ENCODE assay signal across 8 cellular contexts in the genomic region with DNA sequence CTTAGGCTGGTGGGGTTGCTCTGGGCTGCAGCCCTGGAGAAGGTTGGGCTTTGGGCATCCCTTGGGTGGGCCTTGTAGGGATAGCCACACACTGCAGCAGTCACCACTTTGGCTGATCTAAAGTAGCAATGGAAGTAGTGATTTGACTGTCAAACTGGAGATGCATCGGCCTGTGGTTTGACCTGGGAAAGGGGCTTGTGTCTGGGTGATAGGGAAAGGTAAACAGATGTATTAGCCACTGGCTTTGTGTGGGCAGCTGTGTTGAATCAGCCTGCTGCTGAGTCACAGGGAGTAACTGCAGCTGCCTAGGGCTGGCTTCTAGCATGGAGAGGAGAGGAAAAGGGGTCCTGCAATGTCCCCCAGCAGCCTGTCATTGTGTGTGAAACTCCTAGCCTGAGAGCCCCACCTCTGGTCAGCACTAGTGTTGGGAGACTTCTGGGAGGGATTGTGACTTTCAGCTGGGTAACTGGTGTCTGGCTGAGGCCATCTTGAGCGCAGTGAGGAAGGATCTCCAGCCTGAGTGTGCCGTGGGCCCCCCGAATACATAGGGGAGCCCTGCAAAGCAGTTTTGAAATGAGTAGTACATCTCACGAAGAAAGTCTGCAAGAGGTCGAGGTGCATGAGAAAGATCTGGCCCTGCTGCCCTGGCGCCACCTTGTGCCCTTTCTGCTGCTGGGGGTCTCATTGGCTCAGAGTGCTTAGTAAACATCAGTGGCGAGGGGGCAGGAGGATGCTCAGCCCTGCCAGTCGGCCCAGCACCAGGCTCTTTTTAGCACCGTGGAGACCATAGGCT.
DNase-seq lines count a peak whose midpoint lies in the region; ATAC-seq and TF ChIP-seq lines count a peak whose summit lies in the region.

No MANE protein-coding gene starts in this region.

- DNase-seq in AG08395 (ENCODE audit: low spot score) (peak; percentile 75), GM13977 (ENCODE audit: low spot score) (peak; percentile 27), MG63 (peak; percentile 69), erythroblast (lab: John Stamatoyannopoulos, UW) (peak; percentile 8 to 32), CD14-positive monocyte (ENCODE audit: low spot score) (no peak), spleen (no peak)

- in situ Hi-C loops in GM13977 (cut with MboI; ENCODE audit: low pct_unique_long_range_greater_than_20kb, low sequenced_read_pairs, unreplicated experiment), result no loop called here

- H3K36me3 ChIP-seq in MG63 (peaks cover 41% of the 10 kb centered on the region), spleen (no peaks in the 10 kb centered on the region)

- peaks cover 0 to 7% (median under 1%) of the 10 kb centered on the region in 7 donors for H3K9me3 Mint-ChIP-seq in CD14-positive monocyte

- H3K4me3 ChIP-seq in MG63 (no peak overlapping the region), spleen (no peak overlapping the region)

- no peak overlapping the region for H3K27ac ChIP-seq in spleen

- ATAC-seq in HG03571 (IDR thresholded peaks at IDR 0.05; ENCODE audit: unreplicated experiment), result no peak
- no peak for ATAC-seq in GM21528 (IDR thresholded peaks at IDR 0.05; ENCODE audit: low FRiP score, unreplicated experiment)

- TF ChIP-seq CTCF in GM13977 (IDR thresholded peaks at IDR 0.05; ENCODE audit: extremely low read depth, insufficient read depth, missing control alignments), result peak; percentile 35
- TF ChIP-seq CTCF in CD14-positive monocyte (IDR thresholded peaks at IDR 0.05), result no peak
- TF ChIP-seq CTCF in spleen (IDR thresholded peaks at IDR 0.05 in 8 of 11, conservative IDR thresholded peaks at IDR 0.05 in 3 of 11), result no peak

- H3K27ac Mint-ChIP-seq in CD14-positive monocyte, result peak overlapping the region in 1 of 7 donors; percentile 13

- WGBS in spleen, 5 donors, result 80 to 89% (median 85%) methylated on average over 10 of the region's 10 CpGs

- H3K9me3 ChIP-seq in MG63 (peaks cover 8% of the 10 kb centered on the region; the same call in 1 of the 2 replicates), spleen (peaks cover 0 to 9% (median 0%) of the 10 kb centered on the region in 8 donors)

- no peaks in the 10 kb centered on the region for H3K36me3 Mint-ChIP-seq in CD14-positive monocyte

- H3K27me3 ChIP-seq in MG63, result no peaks in the 10 kb centered on the region
- H3K27me3 ChIP-seq in spleen (replicated peaks in 1 of 7), result no peaks in the 10 kb centered on the region

- no peak for TF ChIP-seq POLR2A in erythroblast (IDR thresholded peaks at IDR 0.05; ENCODE audit: low read length)
- no peak for TF ChIP-seq POLR2A in spleen (IDR thresholded peaks at IDR 0.05)

- no peaks in the 10 kb centered on the region for H3K4me1 Mint-ChIP-seq in CD14-positive monocyte

- H3K4me1 ChIP-seq in spleen, result no peaks in the 10 kb centered on the region

- intact Hi-C loops in CD14-positive monocyte (cut with micrococcal nuclease) (no loop called here), spleen (cut with DNase I; ENCODE audit: low total_unique reads) (no loop called here)

- H3K27me3 Mint-ChIP-seq in CD14-positive monocyte (ENCODE audit: low read depth in 3 of 3), result peaks cover 0 to 2% (median 2%) of the 10 kb centered on the region in 3 donors

- no peak overlapping the region for H3K4me3 Mint-ChIP-seq in CD14-positive monocyte

Comparison
In these comparisons a context has a peak if more than half of its experiments do, and no peak if none do; other contexts are left out.
1. DNase-seq: peak in AG08395 (single experiment), GM13977 (single experiment), MG63 (single experiment) and erythroblast (2 of 2); none in CD14-positive monocyte (single experiment) and spleen (single experiment).